Comparison of ENCODE assay signal across 25 cellular contexts in genomic region chr5:74052441-74052840, GRCh38.
"Had no signal": no experiment of that assay in that cellular context is flagged by ENCODE, and none has a peak within 500 bp of the region (broad histone marks: within the 10 kb centered on the region; RNA-seq: fewer than 3 reads in every experiment).

No MANE protein-coding gene starts in this region.

- H3K27me3 ChIP-seq: body of pancreas, esophagus muscularis mucosa, gastroesophageal sphincter had no signal

- H3K4me3 ChIP-seq: body of pancreas, esophagus muscularis mucosa, gastroesophageal sphincter, heart right ventricle, mucosa of descending colon had no signal

- H3K4me3 Mint-ChIP-seq: activated CD4-positive, alpha-beta memory T cell treated with anti-CD3 and anti-CD28 coated beads for 36 hours; activated naive CD4-positive, alpha-beta T cell treated with anti-CD3 and anti-CD28 coated beads, Interleukin-2, amount 50 U/mL, for 24 hours; T-helper 1 cell treated with Interleukin-12 subunit alpha and Interleukin-12 subunit beta and Interleukin-4 antibody, amounts not matched to agents 30 μg/mL and 1 μg/mL, for 36 hours had no signal

- H3K4me1 ChIP-seq: body of pancreas, esophagus muscularis mucosa, gastroesophageal sphincter, parathyroid adenoma had no signal

- H3K27ac ChIP-seq: body of pancreas, esophagus muscularis mucosa, gastroesophageal sphincter, heart right ventricle, parathyroid adenoma had no signal

- H3K4me1 Mint-ChIP-seq: activated naive CD4-positive, alpha-beta T cell treated with anti-CD3 and anti-CD28 coated beads, Interleukin-2, amount 50 U/mL, for 24 hours had no signal

- DNase-seq: activated CD4-positive, alpha-beta memory T cell treated with anti-CD3 and anti-CD28 coated beads for 36 hours; activated CD4-positive, alpha-beta T cell treated with anti-CD3 and anti-CD28 coated beads for 4 hours; activated CD4-positive, CD25-positive, alpha-beta regulatory T cell; activated gamma-delta T cell treated with Interleukin-2 at 50 U/mL for 16 hours; anterior cingulate cortex; body of pancreas; central memory CD4-positive, alpha-beta T cell; effector memory CD4-positive, alpha-beta T cell; heart right ventricle; islet precursor cell; left colon; mesenchymal stem cell; mucosa of descending colon; nucleus accumbens; right cardiac atrium; stimulated activated CD4-positive, alpha-beta T cell treated with anti-CD3 and anti-CD28 coated beads, Interleukin-4, amount 100 ng/mL, for 24 hours; stimulated activated naive CD8-positive, alpha-beta T cell treated with anti-CD3 and anti-CD28 coated beads, Interleukin-15, Interleukin-2, amounts not matched to agents 100 U/mL and 50 U/mL, for 24 hours; T1000 had no signal

- FAIRE-seq: colon, endothelial cell of umbilical vein had no signal

- H3K9me3 ChIP-seq: body of pancreas, esophagus muscularis mucosa, mucosa of descending colon had no signal

- H3K9me3 Mint-ChIP-seq: activated CD4-positive, alpha-beta memory T cell treated with anti-CD3 and anti-CD28 coated beads for 36 hours; activated naive CD4-positive, alpha-beta T cell treated with anti-CD3 and anti-CD28 coated beads, Interleukin-2, amount 50 U/mL, for 24 hours; T-helper 1 cell treated with Interleukin-12 subunit alpha and Interleukin-12 subunit beta and Interleukin-4 antibody, amounts not matched to agents 30 μg/mL and 1 μg/mL, for 36 hours had no signal

- ATAC-seq: body of pancreas; gastroesophageal sphincter; heart right ventricle; left colon; mucosa of descending colon; right cardiac atrium; stimulated activated naive CD8-positive, alpha-beta T cell treated with anti-CD3 and anti-CD28 coated beads, Interleukin-15, Interleukin-2, amounts not matched to agents 100 U/mL and 50 U/mL, for 24 hours had no signal

- H3K27ac Mint-ChIP-seq: activated CD4-positive, alpha-beta memory T cell treated with anti-CD3 and anti-CD28 coated beads for 36 hours; activated naive CD4-positive, alpha-beta T cell treated with anti-CD3 and anti-CD28 coated beads, Interleukin-2, amount 50 U/mL, for 24 hours; T-helper 1 cell treated with Interleukin-12 subunit alpha and Interleukin-12 subunit beta and Interleukin-4 antibody, amounts not matched to agents 30 μg/mL and 1 μg/mL, for 36 hours had no signal

- H3K36me3 Mint-ChIP-seq: activated CD4-positive, alpha-beta memory T cell treated with anti-CD3 and anti-CD28 coated beads for 36 hours; activated naive CD4-positive, alpha-beta T cell treated with anti-CD3 and anti-CD28 coated beads, Interleukin-2, amount 50 U/mL, for 24 hours had no signal

- H3K36me3 ChIP-seq: esophagus muscularis mucosa, gastroesophageal sphincter, heart right ventricle had no signal
